Comparison of ENCODE assay signal across 26 cellular contexts in genomic region chr1:84755216-84755615, GRCh38.
DNase-seq lines count a peak whose midpoint lies in the region; ATAC-seq, FAIRE-seq and TF ChIP-seq lines count a peak whose summit lies in the region.
"Had no signal": no experiment of that assay in that cellular context is flagged by ENCODE, and none has a peak within 500 bp of the region (broad histone marks: within the 10 kb centered on the region; RNA-seq: fewer than 3 reads in every experiment).

No MANE protein-coding gene starts in this region.

- 0 out of 2 replicates have a peak overlapping the region, but pooled peaks have one; percentile 23 for H3K4ac ChIP-seq in IMR-90 (ENCODE audit: low read depth, low read length)
- H3K4ac ChIP-seq in H1 (replicated peaks; ENCODE audit: insufficient read length, low read depth, low read length) = no peak overlapping the region

- TF ChIP-seq CTCF in IMR-90 (conservative IDR thresholded peaks at IDR 0.05; ENCODE audit: low read depth, low read length) (no peak), H1 (IDR thresholded peaks at IDR 0.05; ENCODE audit: control extremely low read depth in 1 of 3, insufficient read depth in 1 of 3, low read depth in 1 of 3, low read length in 3 of 3) (no peak), osteocyte (IDR thresholded peaks at IDR 0.05) (no peak)

- H3K27me3 Mint-ChIP-seq in osteocyte (ENCODE audit: unreplicated experiment) = peaks cover 58% of the 10 kb centered on the region

- peaks cover 4% of the 10 kb centered on the region for H3K4me1 Mint-ChIP-seq in osteocyte (ENCODE audit: unreplicated experiment)

- H2AK9ac ChIP-seq in IMR-90 (replicated peaks; ENCODE audit: low read depth, low read length, poor library complexity) = no peak overlapping the region

- H3K36me3 Mint-ChIP-seq in osteocyte (ENCODE audit: unreplicated experiment) = no peaks in the 10 kb centered on the region
- H3K36me3 Mint-ChIP-seq: CD14-positive monocyte; CD4-positive, alpha-beta memory T cell; CD4-positive, CD25-positive, alpha-beta regulatory T cell; CD8-positive, alpha-beta memory T cell had no signal

- no peak for TF ChIP-seq POLR2A in IMR-90 (IDR thresholded peaks at IDR 0.05; ENCODE audit: low read depth, low read length)
- no peak for TF ChIP-seq POLR2A in H1 (IDR thresholded peaks at IDR 0.05; ENCODE audit: control extremely low read depth in 1 of 2, low read depth in 2 of 2, low read length in 2 of 2)

- CTCF ChIA-PET in IMR-90 (lab: Yijun Ruan, JAX) (interaction anchor here (0.9 kb wide), 1 partner anchor 17 kb away, joined by 4 read pairs; no protein-coding TSS in a partner anchor), H1 (lab: Charles Lee; ENCODE audit: partially characterized antibody) (interaction anchor here (0.9 to 12.4 kb wide), 10 partner anchors 9 to 181 kb away, joined by 3 to 164 read pairs (median 12); partner anchors contain the start of gene CTBS)

- no peak overlapping the region for H2BK15ac ChIP-seq in IMR-90 (ENCODE audit: low read depth, low read length)
- no peak overlapping the region for H2BK15ac ChIP-seq in H1 (ENCODE audit: low read length)

- H3K18ac ChIP-seq in IMR-90 (ENCODE audit: low read depth, low read length) = no peak overlapping the region
- no peak overlapping the region for H3K18ac ChIP-seq in H1 (ENCODE audit: extremely low read depth, low read length)

- no TSS peak for BruUV-seq in IMR-90 (replicated peaks; lab: Mats Ljungman, UMichigan)

- intact Hi-C loops in IMR-90 (cut with micrococcal nuclease) = loop anchor here (10.0 kb wide), 1 partner anchor 450 kb away; the partner anchor contains the start of gene SAMD13

- H3K79me1 ChIP-seq in IMR-90 (ENCODE audit: low read depth in 1 of 2, low read length in 2 of 2) (no peaks in the 10 kb centered on the region), H1 (ENCODE audit: low read depth, low read length) (no peaks in the 10 kb centered on the region)

- H3K9ac ChIP-seq in IMR-90 (ENCODE audit: low read depth, low read length) = no peak overlapping the region
- no peak overlapping the region for H3K9ac ChIP-seq in H1 (replicated peaks in 1 of 4; ENCODE audit: extremely low read depth in 1 of 4, low read depth in 3 of 4, low read length in 3 of 4)
- H3K9ac ChIP-seq: BLaER1 had no signal

- no peak for FAIRE-seq in H1 (lab: Jason Lieb, UNC)
- FAIRE-seq: A204.1, GM12878, GM12892, GM18507 had no signal

- H2BK20ac ChIP-seq in IMR-90 (ENCODE audit: low read depth, low read length) = no peak overlapping the region
- H2BK20ac ChIP-seq in H1 (ENCODE audit: low read length) = no peak overlapping the region

- H3K14ac ChIP-seq in IMR-90 (replicated peaks; ENCODE audit: low read depth, low read length) = no peak overlapping the region
- no peak overlapping the region for H3K14ac ChIP-seq in H1 (ENCODE audit: insufficient read length)

- H3K23ac ChIP-seq in IMR-90 (ENCODE audit: low read depth, low read length) (no peak overlapping the region), H1 (ENCODE audit: insufficient read length) (no peak overlapping the region)

- H3K27ac ChIP-seq in IMR-90 (ENCODE audit: insufficient read depth, low read length) (no peak overlapping the region), H1 (ENCODE audit: low read depth, low read length) (no peak overlapping the region)
- H3K27ac ChIP-seq: BLaER1 had no signal

- H3K4me3 ChIP-seq in IMR-90 (ENCODE audit: insufficient read depth, low read depth, low read length) (no peak overlapping the region), H1 (ENCODE audit: extremely low read depth in 1 of 4, insufficient read depth in 2 of 4, low read depth in 3 of 4, low read length in 4 of 4) (no peak overlapping the region)
- H3K4me3 ChIP-seq: BLaER1, GM12878 had no signal

- H4K5ac ChIP-seq in IMR-90 (ENCODE audit: low read depth, low read length) (no peak overlapping the region), H1 (ENCODE audit: insufficient read length, low read depth, low read length) (no peak overlapping the region)

- in situ Hi-C loops in IMR-90 (cut with MboI; ENCODE audit: low sequenced_read_pairs) = loop anchor here (10.0 to 25.0 kb wide), 2 partner anchors 318 to 600 kb away; no protein-coding TSS in a partner anchor

- 0 out of 2 replicates have a peak overlapping the region, but pooled peaks have one; percentile 14 for H2AK5ac ChIP-seq in IMR-90 (ENCODE audit: low read depth, low read length)
- no peak overlapping the region for H2AK5ac ChIP-seq in H1 (ENCODE audit: low read depth, low read length)

- 80% methylated on average over 5 of the region's 8 CpGs; no CpG with 5 or more reads in 1 of the 2 experiments for WGBS in IMR-90 (ENCODE audit: extremely low coverage in 2 of 2, insufficient read length in 1 of 2), 2 experiments
- 84% methylated on average over 8 of the region's 8 CpGs; no CpG with 5 or more reads in 1 of the 2 experiments for WGBS in H1 (ENCODE audit: extremely low coverage in 1 of 2, insufficient coverage in 1 of 2, insufficient read length in 1 of 2, insufficient replicate concordance in 2 of 2, low coverage in 1 of 2, low lambda C conversion rate in 2 of 2, missing lambda C conversion rate in 1 of 2), 2 experiments

- ATAC-seq in IMR-90 (ENCODE audit: low read depth) (no peak), GM21515 (IDR thresholded peaks at IDR 0.05; ENCODE audit: unreplicated experiment) (no peak)
- ATAC-seq: GM12878 had no signal

- no peaks in the 10 kb centered on the region for H3K9me3 ChIP-seq in IMR-90 (ENCODE audit: control insufficient read depth, insufficient read depth, low read length)
- H3K9me3 ChIP-seq in H1 (ENCODE audit: insufficient read depth in 2 of 2, low read depth in 1 of 2, low read length in 1 of 2) = no peaks in the 10 kb centered on the region
- H3K9me3 ChIP-seq: BE2C, BLaER1 had no signal

- H3K4me2 ChIP-seq in IMR-90 (ENCODE audit: low read depth, low read length) = no peak overlapping the region
- H3K4me2 ChIP-seq in H1 (ENCODE audit: insufficient read depth in 1 of 2, low read depth in 2 of 2, low read length in 2 of 2) = no peak overlapping the region
- H3K4me2 ChIP-seq: BLaER1 had no signal

- H2AFZ ChIP-seq in IMR-90 (replicated peaks; ENCODE audit: low read length, poor library complexity) = no peak overlapping the region
- H2AFZ ChIP-seq in H1 (ENCODE audit: low read length) = no peak overlapping the region

- H3K27me3 ChIP-seq in IMR-90 (ENCODE audit: control insufficient read depth, insufficient read depth, low read length) (no peaks in the 10 kb centered on the region), H1 (replicated peaks in 1 of 4; ENCODE audit: control insufficient read depth in 3 of 4, extremely low read depth in 1 of 4, insufficient read depth in 3 of 4, low read length in 3 of 4) (no peaks in the 10 kb centered on the region)
- H3K27me3 ChIP-seq: BE2C, BLaER1 had no signal

- H3K4me1 ChIP-seq in IMR-90 (ENCODE audit: control insufficient read depth, insufficient read depth, low read length) (peaks cover 8% of the 10 kb centered on the region), H1 (replicated peaks in 1 of 4; ENCODE audit: control insufficient read depth in 3 of 4, insufficient read depth in 4 of 4, low read length in 3 of 4) (peaks cover 0 to 12% (median 2%) of the 10 kb centered on the region in 4 experiments; a peak in 5 of 7 replicates)
- H3K4me1 ChIP-seq: BE2C had no signal

- H3K9me3 Mint-ChIP-seq in osteocyte (ENCODE audit: unreplicated experiment) = no peaks in the 10 kb centered on the region
- H3K9me3 Mint-ChIP-seq: CD4-positive, alpha-beta memory T cell; CD4-positive, CD25-positive, alpha-beta regulatory T cell; CD8-positive, alpha-beta memory T cell had no signal

- no peaks in the 10 kb centered on the region for H3K36me3 ChIP-seq in IMR-90 (ENCODE audit: control insufficient read depth, insufficient read depth, low read length)
- no peaks in the 10 kb centered on the region for H3K36me3 ChIP-seq in H1 (ENCODE audit: control insufficient read depth in 2 of 4, insufficient read depth in 4 of 4, low read length in 3 of 4)
- H3K36me3 ChIP-seq: BE2C, BLaER1 had no signal

- H4K91ac ChIP-seq in IMR-90 (ENCODE audit: insufficient read depth, low read depth, low read length) (no peak overlapping the region), H1 (replicated peaks; ENCODE audit: insufficient read length, low read length) (peak overlapping the region; percentile 22)

- TF ChIP-seq RAD21 in IMR-90 (IDR thresholded peaks at IDR 0.05; ENCODE audit: low read length) = no peak
- TF ChIP-seq RAD21 in H1 (IDR thresholded peaks at IDR 0.05 in 1 of 2, conservative IDR thresholded peaks at IDR 0.05 in 1 of 2; ENCODE audit: low read depth in 2 of 2, low read length in 2 of 2) = no peak

- dilution Hi-C loops in IMR-90 (cut with HindIII; ENCODE audit: low sequenced_read_pairs, unreplicated experiment) = no loop called here

- H3K4me3 Mint-ChIP-seq in osteocyte (ENCODE audit: unreplicated experiment) = no peak overlapping the region
- H3K4me3 Mint-ChIP-seq: CD14-positive monocyte; CD4-positive, alpha-beta memory T cell; CD4-positive, CD25-positive, alpha-beta regulatory T cell had no signal

- H3K27ac Mint-ChIP-seq in osteocyte (ENCODE audit: unreplicated experiment) = no peak overlapping the region
- H3K27ac Mint-ChIP-seq: CD14-positive monocyte; CD4-positive, alpha-beta memory T cell; CD4-positive, CD25-positive, alpha-beta regulatory T cell; CD8-positive, alpha-beta memory T cell had no signal

- DNase-seq in IMR-90 (no peak), H1 (ENCODE audit: low read depth in 1 of 2, low spot score in 2 of 2) (no peak), osteocyte (ENCODE audit: extremely low spot score, unreplicated experiment) (peak; percentile 25), dedifferentiated amniotic fluid mesenchymal stem cell (ENCODE audit: extremely low spot score) (no peak)
- DNase-seq: 8988T; ACHN; BE2C; C1 segment of cervical spinal cord; CD4-positive, alpha-beta memory T cell; CD4-positive, CD25-positive, alpha-beta regulatory T cell; CD8-positive, alpha-beta memory T cell; COR-L47; DMS 273 treated with DMSO at 0.1 percent for 48 hours; DMS153; DMS53; DMS79; DND-41; EL; GDM1 had no signal

- H3K56ac ChIP-seq in IMR-90 (ENCODE audit: extremely low read depth, insufficient read depth, low read length) = no peak overlapping the region
- H3K56ac ChIP-seq in H1 (replicated peaks; ENCODE audit: insufficient read length, low read depth, low read length) = no peak overlapping the region

- H4K8ac ChIP-seq in IMR-90 (ENCODE audit: low read depth in 2 of 2, low read length in 2 of 2) (no peak overlapping the region), H1 (ENCODE audit: extremely low read depth, insufficient read depth, low read length) (no peak overlapping the region)

- H2BK5ac ChIP-seq in IMR-90 (ENCODE audit: low read depth, low read length, poor library complexity, severe bottlenecking) = no peak overlapping the region
- H2BK5ac ChIP-seq in H1 (ENCODE audit: low read depth, low read length) = no peak overlapping the region

- POLR2A ChIA-PET in IMR-90 (lab: Charles Lee; ENCODE audit: unreplicated experiment) = interaction anchor here (0.6 kb wide), 1 partner anchor 466 kb away, joined by 4 read pairs; no protein-coding TSS in a partner anchor
- POLR2A ChIA-PET in H1 (lab: Charles Lee; ENCODE audit: partially characterized antibody) = no interaction called here

- no peaks in the 10 kb centered on the region; the same call in 1 of the 2 replicates for H4K20me1 ChIP-seq in IMR-90 (ENCODE audit: insufficient read depth, low read length)
- no peaks in the 10 kb centered on the region for H4K20me1 ChIP-seq in H1 (replicated peaks in 1 of 2; ENCODE audit: control insufficient read depth in 1 of 2, insufficient read depth in 2 of 2, low read length in 2 of 2)
- H4K20me1 ChIP-seq: BLaER1 had no signal

- no peak for TF ChIP-seq EP300 in H1 (IDR thresholded peaks at IDR 0.05; ENCODE audit: borderline replicate concordance in 1 of 2, low read depth in 2 of 2, low read length in 2 of 2)

- no peak overlapping the region; the same call in 1 of the 2 replicates for H2BK12ac ChIP-seq in H1 (ENCODE audit: low read depth, low read length)

- peaks cover 3% of the 10 kb centered on the region for H3K9me1 ChIP-seq in IMR-90 (ENCODE audit: insufficient read depth, low read length)

- H2BK120ac ChIP-seq in IMR-90 (ENCODE audit: low read depth, low read length) (no peak overlapping the region), H1 (replicated peaks; ENCODE audit: low read depth, low read length) (no peak overlapping the region)

- H3K23me2 ChIP-seq in H1 (ENCODE audit: low read depth, low read length) = no peaks in the 10 kb centered on the region; the same call in 1 of the 2 replicates

- H3K79me2 ChIP-seq in H1 (ENCODE audit: control insufficient read depth in 1 of 2, insufficient read depth in 2 of 2, low read length in 2 of 2) = no peaks in the 10 kb centered on the region
